Comparison of ENCODE assay signal across 16 cellular contexts in genomic region chr15:72154316-72154715, GRCh38. TPM values are rescaled to one million over a fixed set of nuclear protein-coding genes. Genes with fewer than 3 reads are reported as not detected.
"Had no signal": no experiment of that assay in that cellular context is flagged by ENCODE, and none has a peak within 500 bp of the region (broad histone marks: within the 10 kb centered on the region; RNA-seq: fewer than 3 reads in every experiment).

No MANE protein-coding gene starts in this region.

- H3K27ac Mint-ChIP-seq: activated naive CD4-positive, alpha-beta T cell treated with anti-CD3 and anti-CD28 coated beads, Interleukin-2, amount 10 ng/mL, durations not matched to agents 7 days and 5 days; activated T-helper 2 cell treated with anti-CD3 and anti-CD28 coated beads, Interferon-gamma antibody, Interleukin-2, Interleukin-4, amounts not matched to agents 10 μg/mL and 5 μg/mL and 100 μg/mL, durations not matched to agents 14 hours and 24 hours and 36 hours; endodermal cell had no signal

- H3K36me3 Mint-ChIP-seq: activated naive CD4-positive, alpha-beta T cell treated with anti-CD3 and anti-CD28 coated beads, Interleukin-2, amount 10 ng/mL, durations not matched to agents 7 days and 5 days had no signal

- H3K9me3 Mint-ChIP-seq: activated naive CD4-positive, alpha-beta T cell treated with anti-CD3 and anti-CD28 coated beads, Interleukin-2, amount 10 ng/mL, durations not matched to agents 7 days and 5 days; activated T-helper 2 cell treated with anti-CD3 and anti-CD28 coated beads, Interferon-gamma antibody, Interleukin-2, Interleukin-4, amounts not matched to agents 10 μg/mL and 5 μg/mL and 100 μg/mL, durations not matched to agents 14 hours and 24 hours and 36 hours; endodermal cell; mesothelial cell of epicardium had no signal

- H3K27me3 ChIP-seq: cardiac muscle cell, dorsolateral prefrontal cortex, hepatocyte had no signal

- H3K4me3 ChIP-seq: cardiac muscle cell, hepatocyte had no signal

- H3K4me3 Mint-ChIP-seq: activated naive CD4-positive, alpha-beta T cell treated with anti-CD3 and anti-CD28 coated beads, Interleukin-2, amount 10 ng/mL, durations not matched to agents 7 days and 5 days; endodermal cell; mesothelial cell of epicardium had no signal

- H3K36me3 ChIP-seq: cardiac muscle cell had no signal

- H3K79me2 ChIP-seq: hepatocyte had no signal

- DNase-seq: activated CD4-positive, CD25-positive, alpha-beta regulatory T cell treated with anti-CD3 and anti-CD28 coated beads, Interleukin-2, amount 50 U/mL, for 72 hours; activated naive CD4-positive, alpha-beta T cell treated with anti-CD3 and anti-CD28 coated beads, Interleukin-2, amount 10 ng/mL, durations not matched to agents 7 days and 5 days; dorsolateral prefrontal cortex; endodermal cell; erythroblast; islet precursor cell; left ventricle myocardium superior; stimulated activated CD4-positive, alpha-beta T cell treated with anti-CD3 and anti-CD28 coated beads, Interleukin-15, amount 100 ng/mL, for 24 hours; stimulated activated CD4-positive, alpha-beta T cell treated with anti-CD3 and anti-CD28 coated beads, Interleukin-4, amount 100 ng/mL, for 1 hour; stimulated activated naive CD4-positive, alpha-beta T cell; T-helper 1 cell; T1000 had no signal

RNA-seq across cellular contexts. Expression of gene GRAMD2A, which starts 43.3 kb away (rescaled TPM):
- total RNA-seq: activated T-helper 2 cell treated with anti-CD3 and anti-CD28 coated beads, Interferon-gamma antibody, Interleukin-2, Interleukin-4, amounts not matched to agents 10 μg/mL and 5 μg/mL and 100 μg/mL, durations not matched to agents 14 hours and 24 hours and 36 hours; left ventricle myocardium superior had no signal
- polyA plus RNA-seq: cardiac muscle cell had no signal
